1 cellular context compared by ENCODE assay signal in the genomic region with DNA sequence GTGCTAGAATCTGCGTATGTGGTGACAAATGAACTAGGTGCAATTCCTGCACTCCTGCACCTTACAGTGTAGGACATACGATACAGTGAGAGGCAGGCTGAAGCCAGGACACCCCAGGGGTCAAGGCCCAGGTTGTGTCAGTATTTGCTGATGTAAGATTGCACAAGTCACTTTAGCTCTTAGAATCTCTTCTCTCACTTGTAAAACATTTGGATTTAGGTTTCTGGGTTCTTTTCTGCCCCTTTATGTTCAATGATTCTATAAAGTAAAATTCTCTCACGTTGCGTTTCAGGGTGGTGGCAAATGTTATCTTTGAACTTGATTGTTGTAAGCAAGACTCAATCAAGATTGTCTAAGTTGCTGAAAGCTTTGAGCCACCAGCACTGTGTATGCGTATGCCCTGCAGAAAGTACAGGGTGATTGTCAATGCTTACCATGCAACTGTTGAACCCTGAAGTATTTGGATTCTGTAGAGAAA.
A peak's percentile ranks its signal among the peaks of the same experiment; 100 is the strongest.
TF ChIP-seq lines count a peak whose summit lies in the region.

No MANE protein-coding gene starts in this region.

TF ChIP-seq in HEK293, 187 proteins besides CTCF, POLR2A, EP300 and RAD21 (continued from another document):
- TF ChIP-seq FEZF1 (tag by site-specific recombination; IDR thresholded peaks at IDR 0.05) (no peak), HOXD13 (CRISPR knock-in tag; IDR thresholded peaks at IDR 0.05; ENCODE audit: borderline replicate concordance) (peak; percentile 83; the same call in 1 of the 2 replicates)
